ENCODE assay signal across 29 cellular contexts in genomic region chr19:54660967-54661366, GRCh38. TPM values are rescaled to one million over a fixed set of nuclear protein-coding genes. Genes with fewer than 3 reads are reported as not detected.
DNase-seq lines count a peak whose midpoint lies in the region; ATAC-seq and TF ChIP-seq lines count a peak whose summit lies in the region.
"Had no signal": no experiment of that assay in that cellular context is flagged by ENCODE, and none has a peak within 500 bp of the region (broad histone marks: within the 10 kb centered on the region; RNA-seq: fewer than 3 reads in every experiment).

No MANE protein-coding gene starts in this region.

- TF ChIP-seq POLR2A in heart left ventricle (IDR thresholded peaks at IDR 0.05), result no peak

- H3K9ac ChIP-seq in MM.1S (ENCODE audit: low read length), result no peak overlapping the region
- H3K9ac ChIP-seq: GM23248, neural progenitor cell had no signal

- peaks cover 18 to 19% of the 10 kb centered on the region in 2 donors for H3K36me3 Mint-ChIP-seq in stimulated activated naive B cell treated with anti-CD40 and anti-IgM and Interleukin-4, amounts not matched to agents 10 μg/mL and 1 μg/mL and 100 μg/mL, for 72 hours
- H3K36me3 Mint-ChIP-seq in chondrocyte (ENCODE audit: low read depth), result no peaks in the 10 kb centered on the region
- H3K36me3 Mint-ChIP-seq: neural progenitor cell had no signal

- intact Hi-C loops in left ventricle myocardium superior (cut with micrococcal nuclease) (no loop called here), heart left ventricle (cut with DNase I) (loop anchor here in 1 of 10 donors (10.0 kb wide), 1 partner anchor 264 kb away; no protein-coding TSS in a partner anchor)

- peaks cover 0 to 10% (median 0%) of the 10 kb centered on the region in 9 donors for H3K27me3 ChIP-seq in heart left ventricle
- peaks cover 31% of the 10 kb centered on the region for H3K27me3 ChIP-seq in MM.1S (replicated peaks; ENCODE audit: insufficient read depth, low read length)
- H3K27me3 ChIP-seq: BE2C, gastrocnemius medialis, neural progenitor cell had no signal

- H3K9me3 ChIP-seq in heart left ventricle (no peaks in the 10 kb centered on the region), MM.1S (replicated peaks; ENCODE audit: insufficient read depth, low read length) (no peaks in the 10 kb centered on the region)
- H3K9me3 ChIP-seq: gastrocnemius medialis had no signal

- H3K4me1 ChIP-seq in heart left ventricle, result peaks cover 0 to 15% (median 0%) of the 10 kb centered on the region in 12 donors
- peaks cover 24% of the 10 kb centered on the region; the same call in 1 of the 2 replicates for H3K4me1 ChIP-seq in MM.1S (ENCODE audit: low read length)
- H3K4me1 ChIP-seq: BE2C, gastrocnemius medialis, neural progenitor cell had no signal

- TF ChIP-seq CTCF in heart left ventricle (IDR thresholded peaks at IDR 0.05) (no peak), MM.1S (IDR thresholded peaks at IDR 0.05; ENCODE audit: low read length) (no peak), chondrocyte (IDR thresholded peaks at IDR 0.05) (no peak)

- H3K27ac Mint-ChIP-seq in stimulated activated naive B cell treated with anti-CD40 and anti-IgM and Interleukin-4, amounts not matched to agents 10 μg/mL and 1 μg/mL and 100 μg/mL, for 72 hours, result peak overlapping the region; percentile 0
- no peak overlapping the region for H3K27ac Mint-ChIP-seq in chondrocyte (ENCODE audit: unreplicated experiment)
- H3K27ac Mint-ChIP-seq: neural progenitor cell had no signal

- peaks cover 0 to 9% of the 10 kb centered on the region in 2 donors for H3K27me3 Mint-ChIP-seq in stimulated activated naive B cell treated with anti-CD40 and anti-IgM and Interleukin-4, amounts not matched to agents 10 μg/mL and 1 μg/mL and 100 μg/mL, for 72 hours
- H3K27me3 Mint-ChIP-seq in chondrocyte (ENCODE audit: low read depth), result no peaks in the 10 kb centered on the region

- DNase-seq in left ventricle myocardium superior, result no peak
- no peak for DNase-seq in heart left ventricle
- no peak for DNase-seq in MM.1S
- DNase-seq in SIG-M5 treated with dmso at 0.1 percent for 504 hours (lab: John Stamatoyannopoulos, UW; ENCODE audit: unreplicated experiment), result peak; percentile 87
- DNase-seq in stimulated activated naive B cell treated with anti-CD40 and anti-IgM and Interleukin-4, amounts not matched to agents 10 μg/mL and 1 μg/mL and 100 μg/mL, for 72 hours, result peak; percentile 28
- DNase-seq in kidney tubule cell (ENCODE audit: low spot score), result no peak
- no peak for DNase-seq in NCI-H146 treated with DMSO at 0.1 percent for 48 hours (lab: John Stamatoyannopoulos, UW; ENCODE audit: unreplicated experiment)
- no peak for DNase-seq in chondrocyte (ENCODE audit: low spot score)
- DNase-seq: 8988T; activated CD4-positive, alpha-beta T cell treated with anti-CD3 and anti-CD28 coated beads for 48 hours; activated effector memory CD4-positive, alpha-beta T cell treated with anti-CD3 and anti-CD28 coated beads, Interleukin-2, amount 50 U/mL, for 16 hours; BE2C; dorsolateral prefrontal cortex; gastrocnemius medialis; GM23248; kidney glomerular epithelial cell; midbrain; NCI-H1436; NCI-H2171 treated with DMSO at 0.1 percent for 48 hours; NCI-H774; stimulated activated CD4-positive, alpha-beta T cell treated with anti-CD3 and anti-CD28 coated beads, Interleukin-2, amount 100 ng/mL, for 48 hours had no signal

- ATAC-seq in left ventricle myocardium superior (peak; percentile 38), heart left ventricle (no peak)
- ATAC-seq in stimulated activated naive B cell treated with anti-CD40 and anti-IgM and Interleukin-4, amounts not matched to agents 10 μg/mL and 1 μg/mL and 100 μg/mL, for 72 hours (replicated peaks), result peak; percentile 80 to 81
- ATAC-seq: gastrocnemius medialis had no signal

- peak overlapping the region; percentile 2 to 30 for H3K4me3 Mint-ChIP-seq in stimulated activated naive B cell treated with anti-CD40 and anti-IgM and Interleukin-4, amounts not matched to agents 10 μg/mL and 1 μg/mL and 100 μg/mL, for 72 hours
- no peak overlapping the region for H3K4me3 Mint-ChIP-seq in chondrocyte (ENCODE audit: unreplicated experiment)
- H3K4me3 Mint-ChIP-seq: neural progenitor cell had no signal

- H3K4me3 ChIP-seq in heart left ventricle (no peak overlapping the region), MM.1S (ENCODE audit: low read length) (no peak overlapping the region)
- H3K4me3 ChIP-seq: dorsolateral prefrontal cortex, gastrocnemius medialis, GM23248, neural progenitor cell, skin epidermis had no signal

- H3K4me2 ChIP-seq in MM.1S (ENCODE audit: low read depth, low read length), result peak overlapping the region; percentile 25; the same call in 1 of the 2 replicates
- H3K4me2 ChIP-seq: neural progenitor cell had no signal

- peaks cover 4 to 6% of the 10 kb centered on the region in 2 donors for H3K9me3 Mint-ChIP-seq in stimulated activated naive B cell treated with anti-CD40 and anti-IgM and Interleukin-4, amounts not matched to agents 10 μg/mL and 1 μg/mL and 100 μg/mL, for 72 hours
- H3K9me3 Mint-ChIP-seq in chondrocyte (ENCODE audit: low read depth), result peaks cover 33% of the 10 kb centered on the region

- no peak overlapping the region for H2AFZ ChIP-seq in MM.1S (ENCODE audit: low read length)
- H2AFZ ChIP-seq: GM23248, neural progenitor cell had no signal

- H3K27ac ChIP-seq in heart left ventricle, result peak overlapping the region in 1 of 12 donors; percentile 62
- H3K27ac ChIP-seq in MM.1S (ENCODE audit: low read length), result peak overlapping the region; percentile 58; the same call in 1 of the 2 replicates
- H3K27ac ChIP-seq: dorsolateral prefrontal cortex, gastrocnemius medialis, GM23248, neural progenitor cell had no signal

- peaks cover 44 to 62% of the 10 kb centered on the region in 2 donors for H3K4me1 Mint-ChIP-seq in stimulated activated naive B cell treated with anti-CD40 and anti-IgM and Interleukin-4, amounts not matched to agents 10 μg/mL and 1 μg/mL and 100 μg/mL, for 72 hours
- H3K4me1 Mint-ChIP-seq in chondrocyte (ENCODE audit: low read depth), result no peaks in the 10 kb centered on the region
- H3K4me1 Mint-ChIP-seq: neural progenitor cell had no signal

- peaks cover 12% of the 10 kb centered on the region; the same call in 1 of the 2 replicates for H3F3A ChIP-seq in MM.1S (ENCODE audit: insufficient read depth, low read length)

- peaks cover 0 to 13% (median 0%) of the 10 kb centered on the region in 9 donors for H3K36me3 ChIP-seq in heart left ventricle
- H3K36me3 ChIP-seq in MM.1S (replicated peaks; ENCODE audit: insufficient read depth, low read length), result no peaks in the 10 kb centered on the region
- H3K36me3 ChIP-seq: BE2C, gastrocnemius medialis, neural progenitor cell had no signal

- no peaks in the 10 kb centered on the region for H3K9me2 ChIP-seq in MM.1S (replicated peaks; ENCODE audit: insufficient read depth, low read length)

- H3K79me2 ChIP-seq in MM.1S (ENCODE audit: low read length), result peaks cover 24% of the 10 kb centered on the region

- no peaks in the 10 kb centered on the region for H4K20me1 ChIP-seq in MM.1S (ENCODE audit: insufficient read depth, low read length)

- WGBS in heart left ventricle, 4 donors, result 71 to 77% (median 72%) methylated on average over 6 of the region's 6 CpGs

RNA-seq across cellular contexts. Expression of gene LILRB4, which starts 1.8 kb away (rescaled TPM):
- 3.3 TPM for total RNA-seq in left ventricle myocardium superior
- 10 to 100 TPM in 2 of 9 donors, 1 to 10 TPM in 6, under 1 TPM in 1; 0.97 to 40.9 (median 2.6) TPM for total RNA-seq in heart left ventricle
- polyA plus RNA-seq in heart left ventricle, result 1 to 10 TPM in 1 of 2 donors, under 1 TPM in 1; 0.69 to 1.8 TPM
- total RNA-seq in chondrocyte, result not detected in 3 replicates
- total RNA-seq: epithelial cell of proximal tubule, G401, GM23248, HT1080, LHCN-M2, pulmonary artery endothelial cell, RPMI7951 had no signal
- polyA plus RNA-seq: GM23248 had no signal

RNA-seq across cellular contexts. Expression of gene LILRB1, which starts 30.7 kb away (rescaled TPM):
- total RNA-seq in left ventricle myocardium superior (2.2 TPM), heart left ventricle (10 to 100 TPM in 2 of 9 donors, 1 to 10 TPM in 4, under 1 TPM in 3; 0.16 to 35.6 (median 1.5) TPM), chondrocyte (not detected in 3 replicates)
- polyA plus RNA-seq in heart left ventricle, result 1 to 10 TPM in 1 of 2 donors, under 1 TPM in 1; 0.65 to 1.0 TPM
- total RNA-seq: epithelial cell of proximal tubule, G401, GM23248, HT1080, LHCN-M2, pulmonary artery endothelial cell, RPMI7951 had no signal

Comparison
In these comparisons a context has a peak if more than half of its experiments do, and no peak if none do; other contexts are left out.
1. ATAC-seq: peak in left ventricle myocardium superior (single experiment) and stimulated activated naive B cell treated with anti-CD40 and anti-IgM and Interleukin-4, amounts not matched to agents 10 μg/mL and 1 μg/mL and 100 μg/mL, for 72 hours (2 of 2); none in heart left ventricle (0 of 4).
2. DNase-seq: peak in SIG-M5 treated with dmso at 0.1 percent for 504 hours (single experiment) and stimulated activated naive B cell treated with anti-CD40 and anti-IgM and Interleukin-4, amounts not matched to agents 10 μg/mL and 1 μg/mL and 100 μg/mL, for 72 hours (single experiment); none in left ventricle myocardium superior (single experiment), heart left ventricle (0 of 5), MM.1S (single experiment), kidney tubule cell (single experiment), NCI-H146 treated with DMSO at 0.1 percent for 48 hours (single experiment) and chondrocyte (single experiment).